ENCODE assay signal across 13 cellular contexts in genomic region chr5:32225445-32225844, GRCh38. TPM values are rescaled to one million over a fixed set of nuclear protein-coding genes. Genes with fewer than 3 reads are reported as not detected.
DNase-seq lines count a peak whose midpoint lies in the region; ATAC-seq and TF ChIP-seq lines count a peak whose summit lies in the region.
"Had no signal": no experiment of that assay in that cellular context is flagged by ENCODE, and none has a peak within 500 bp of the region (broad histone marks: within the 10 kb centered on the region; RNA-seq: fewer than 3 reads in every experiment).

No MANE protein-coding gene starts in this region.

- intact Hi-C loops in heart left ventricle (cut with DNase I) = loop anchor here in 1 of 10 donors (2.0 kb wide), 1 partner anchor 51 kb away; the partner anchor contains the start of gene GOLPH3

- WGBS in heart left ventricle, 4 donors = 66 to 72% (median 69%) methylated on average over 5 of the region's 5 CpGs

- H3K9me3 Mint-ChIP-seq in progenitor cell of endocrine pancreas (ENCODE audit: low read depth) = peaks cover 3% of the 10 kb centered on the region
- H3K9me3 Mint-ChIP-seq in naive thymus-derived CD8-positive, alpha-beta T cell = no peaks in the 10 kb centered on the region
- H3K9me3 Mint-ChIP-seq: activated CD8-positive, alpha-beta T cell treated with anti-CD3 and anti-CD28 coated beads for 36 hours had no signal

- H3K27me3 Mint-ChIP-seq in progenitor cell of endocrine pancreas = no peaks in the 10 kb centered on the region
- H3K27me3 Mint-ChIP-seq in naive thymus-derived CD8-positive, alpha-beta T cell = no peaks in the 10 kb centered on the region
- H3K27me3 Mint-ChIP-seq: activated CD8-positive, alpha-beta T cell treated with anti-CD3 and anti-CD28 coated beads for 36 hours had no signal

- H3K36me3 ChIP-seq in WERI-Rb-1 = peaks cover 4% of the 10 kb centered on the region; the same call in 1 of the 2 replicates
- peaks cover 0 to 37% (median 17%) of the 10 kb centered on the region in 9 donors for H3K36me3 ChIP-seq in heart left ventricle
- H3K36me3 ChIP-seq: SJSA1 had no signal

- peak; percentile 51 for DNase-seq in AG20443 (ENCODE audit: low spot score)
- no peak for DNase-seq in WERI-Rb-1
- peak in 1 of 5 donors; percentile 55 for DNase-seq in heart left ventricle
- no peak for DNase-seq in progenitor cell of endocrine pancreas (ENCODE audit: low spot score, unreplicated experiment)
- no peak for DNase-seq in naive thymus-derived CD8-positive, alpha-beta T cell
- no peak for DNase-seq in activated naive CD4-positive, alpha-beta T cell (lab: John Stamatoyannopoulos, UW)
- no peak for DNase-seq in coronary artery (ENCODE audit: low spot score)
- DNase-seq: activated CD8-positive, alpha-beta T cell treated with anti-CD3 and anti-CD28 coated beads for 36 hours; mucosa of descending colon; stimulated activated CD4-positive, alpha-beta T cell treated with anti-CD3 and anti-CD28 coated beads, Interleukin-4, amount 100 ng/mL, for 4 hours had no signal

- H3K36me3 Mint-ChIP-seq in progenitor cell of endocrine pancreas (ENCODE audit: insufficient read depth) = peaks cover 15% of the 10 kb centered on the region
- H3K36me3 Mint-ChIP-seq in naive thymus-derived CD8-positive, alpha-beta T cell = peaks cover 0 to 26% (median 8%) of the 10 kb centered on the region in 3 donors

- no peaks in the 10 kb centered on the region for H3K27me3 ChIP-seq in WERI-Rb-1 (ENCODE audit: insufficient read depth, low read depth, severe bottlenecking)
- no peaks in the 10 kb centered on the region for H3K27me3 ChIP-seq in heart left ventricle
- H3K27me3 ChIP-seq: SJSA1 had no signal

- H3K4me3 Mint-ChIP-seq in progenitor cell of endocrine pancreas (ENCODE audit: low read depth) = no peak overlapping the region
- no peak overlapping the region for H3K4me3 Mint-ChIP-seq in naive thymus-derived CD8-positive, alpha-beta T cell
- H3K4me3 Mint-ChIP-seq: activated CD8-positive, alpha-beta T cell treated with anti-CD3 and anti-CD28 coated beads for 36 hours had no signal

- H3K4me3 ChIP-seq in WERI-Rb-1 (ENCODE audit: low read depth, low read length) (no peak overlapping the region), heart left ventricle (no peak overlapping the region), coronary artery (no peak overlapping the region)
- H3K4me3 ChIP-seq: mucosa of descending colon, SJSA1 had no signal

- TF ChIP-seq POLR2A in heart left ventricle (IDR thresholded peaks at IDR 0.05) = no peak

- peaks cover 0 to 20% (median 6%) of the 10 kb centered on the region in 12 donors for H3K4me1 ChIP-seq in heart left ventricle

- ATAC-seq in heart left ventricle (peak; percentile 70 to 85 (median 77)), HG03442 (IDR thresholded peaks at IDR 0.05; ENCODE audit: unreplicated experiment) (no peak)
- ATAC-seq in naive thymus-derived CD8-positive, alpha-beta T cell = no peak
- ATAC-seq: activated CD8-positive, alpha-beta T cell treated with anti-CD3 and anti-CD28 coated beads for 36 hours; mucosa of descending colon had no signal

- POLR2A ChIA-PET in naive thymus-derived CD8-positive, alpha-beta T cell (lab: Charles Lee) = no interaction called here

- no peaks in the 10 kb centered on the region for H3K9me3 ChIP-seq in WERI-Rb-1 (ENCODE audit: severe bottlenecking)
- H3K9me3 ChIP-seq in heart left ventricle = no peaks in the 10 kb centered on the region
- H3K9me3 ChIP-seq: mucosa of descending colon, SJSA1 had no signal

- peaks cover 10% of the 10 kb centered on the region for H3K4me1 Mint-ChIP-seq in progenitor cell of endocrine pancreas (ENCODE audit: low read depth)
- H3K4me1 Mint-ChIP-seq in naive thymus-derived CD8-positive, alpha-beta T cell = peaks cover 0 to 4% (median 0%) of the 10 kb centered on the region in 4 donors

- TF ChIP-seq CTCF in WERI-Rb-1 (IDR thresholded peaks at IDR 0.05; ENCODE audit: low read depth, low read length) = no peak
- TF ChIP-seq CTCF in heart left ventricle (IDR thresholded peaks at IDR 0.05) = no peak
- TF ChIP-seq CTCF in progenitor cell of endocrine pancreas (IDR thresholded peaks at IDR 0.05; ENCODE audit: unreplicated experiment) = no peak
- TF ChIP-seq CTCF in coronary artery (IDR thresholded peaks at IDR 0.05) = no peak

- H3K27ac Mint-ChIP-seq in progenitor cell of endocrine pancreas = peak overlapping the region; percentile 14
- peak overlapping the region in 3 of 10 donors; percentile 37 to 63 (median 55) for H3K27ac Mint-ChIP-seq in naive thymus-derived CD8-positive, alpha-beta T cell
- H3K27ac Mint-ChIP-seq: activated CD8-positive, alpha-beta T cell treated with anti-CD3 and anti-CD28 coated beads for 36 hours had no signal

- H3K27ac ChIP-seq in WERI-Rb-1 (peak overlapping the region; percentile 17; the same call in 1 of the 2 replicates), heart left ventricle (peak overlapping the region in 10 of 12 donors; percentile 6 to 85 (median 56)), coronary artery (peak overlapping the region in 1 of 2 donors; percentile 21)
- H3K27ac ChIP-seq: C4-2B, SJSA1 had no signal

RNA-seq across cellular contexts. Expression of gene GOLPH3, which starts 51.3 kb away (rescaled TPM):
- total RNA-seq in heart left ventricle (10 to 100 TPM; 34.4 to 73.4 (median 50.1) TPM), progenitor cell of endocrine pancreas (79.3 and 80.8 TPM in 2 replicates)
- 10 to 100 TPM; 20.3 to 44.0 TPM for polyA plus RNA-seq in heart left ventricle
- total RNA-seq in naive thymus-derived CD8-positive, alpha-beta T cell = 10 to 100 TPM; 63.7 to 65.7 TPM
- polyA plus RNA-seq in naive thymus-derived CD8-positive, alpha-beta T cell = 10 to 100 TPM; 64.0 to 88.0 (median 74.3) TPM

Comparison
In these comparisons a context has a peak if more than half of its experiments do, and no peak if none do; other contexts are left out.
1. ATAC-seq: peak in heart left ventricle (4 of 4); none in HG03442 (single experiment) and naive thymus-derived CD8-positive, alpha-beta T cell (0 of 2).